1 cellular context compared by ENCODE assay signal in the genomic region with DNA sequence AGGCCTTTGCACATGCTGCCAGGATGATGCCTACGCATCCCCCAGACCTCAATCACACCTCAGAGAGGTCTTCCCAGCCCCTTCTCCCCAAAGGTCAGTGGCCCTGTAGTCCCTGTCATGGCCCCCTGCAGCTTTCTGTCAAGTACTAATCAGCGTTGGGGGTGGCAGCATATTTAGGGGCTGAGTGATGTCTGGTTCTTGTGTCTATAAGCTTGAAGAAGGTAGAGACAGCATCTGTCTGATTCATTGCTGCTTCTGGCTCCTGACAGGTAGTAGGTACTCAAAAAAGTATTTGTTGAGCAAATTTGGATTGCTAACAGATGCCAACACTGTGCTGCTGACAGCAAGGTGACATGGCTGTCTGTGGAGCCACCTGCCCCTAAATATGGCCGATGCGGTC.
TF ChIP-seq lines count a peak whose summit lies in the region.

No MANE protein-coding gene starts in this region.

TF ChIP-seq in HepG2, 621 proteins besides CTCF, POLR2A, EP300 and RAD21:
- no peak for TF ChIP-seq ZNF607 (CRISPR knock-in tag; IDR thresholded peaks at IDR 0.05; ENCODE audit: borderline replicate concordance)
- peak; percentile 4 for TF ChIP-seq AGO2 (optimal IDR thresholded peaks at IDR 0.05; ENCODE audit: low read depth, low read length)
